ENCODE assay signal across 8 cellular contexts in the genomic region with DNA sequence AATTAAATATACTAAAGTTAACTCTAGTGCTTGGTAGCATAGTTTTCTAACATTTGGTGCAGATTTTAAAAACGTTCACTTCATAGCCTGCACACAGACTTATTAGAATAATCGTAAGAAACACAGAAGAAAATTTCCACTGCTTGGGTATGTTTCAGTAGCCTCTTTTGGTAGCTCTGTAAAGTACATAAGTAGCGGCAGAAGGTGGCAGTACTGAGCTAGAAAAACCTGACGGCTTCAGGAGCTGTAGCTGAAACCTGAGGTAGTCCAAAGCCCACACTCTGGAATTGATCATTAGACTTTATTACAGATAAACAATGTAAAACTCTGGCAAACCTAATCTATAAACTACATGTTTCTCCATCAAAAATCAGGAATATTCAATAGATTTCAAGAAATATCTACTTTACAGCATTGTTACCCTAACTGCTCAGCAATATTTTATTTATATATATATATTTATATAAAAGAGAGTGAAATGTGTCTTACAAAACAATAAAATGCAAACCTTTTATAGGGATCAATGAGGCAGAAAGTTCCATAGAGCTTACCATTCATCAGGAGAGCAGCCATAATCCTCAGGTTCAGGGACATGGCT.
DNase-seq lines count a peak whose midpoint lies in the region; ATAC-seq and TF ChIP-seq lines count a peak whose summit lies in the region.

No MANE protein-coding gene starts in this region.

- H3K27me3 Mint-ChIP-seq in nephron progenitor cell (ENCODE audit: low read depth, poor library complexity): peaks cover 3% of the 10 kb centered on the region

- H3K27ac Mint-ChIP-seq in nephron progenitor cell: no peak overlapping the region

- H3K27ac ChIP-seq in esophagus squamous epithelium: no peak overlapping the region
- peak overlapping the region; percentile 27 for H3K27ac ChIP-seq in substantia nigra (ENCODE audit: low read depth, low read length, poor library complexity, severe bottlenecking)

- ATAC-seq in GM21447 (IDR thresholded peaks at IDR 0.05; ENCODE audit: unreplicated experiment): peak; percentile 90

- H3K27me3 ChIP-seq in NT2/D1 (ENCODE audit: insufficient read depth, insufficient read length): no peaks in the 10 kb centered on the region
- H3K27me3 ChIP-seq in esophagus squamous epithelium: no peaks in the 10 kb centered on the region

- H3K4me3 Mint-ChIP-seq in nephron progenitor cell: no peak overlapping the region

- DNase-seq in DMS53 treated with DMSO at 0.1 percent for 48 hours (lab: John Stamatoyannopoulos, UW; ENCODE audit: unreplicated experiment) (peak; percentile 85), HUDEP-2 (lab: John Stamatoyannopoulos, UW; ENCODE audit: unreplicated experiment in 76 of 76) (peak in 46 of 76 experiments; percentile 1 to 68 (median 18)), NT2/D1 (ENCODE audit: low read depth, low spot score) (peak; percentile 36), activated T-cell treated with anti-CD3 and anti-CD28 coated beads for 24 hours (ENCODE audit: low read depth) (peak; percentile 52), esophagus squamous epithelium (lab: John Stamatoyannopoulos, UW) (no peak), nephron progenitor cell (peak; percentile 65), substantia nigra (lab: John Stamatoyannopoulos, UW) (peak in 38 of 49 donors; percentile 3 to 84 (median 40))

- TF ChIP-seq POLR2A in esophagus squamous epithelium (IDR thresholded peaks at IDR 0.05): no peak

- no peaks in the 10 kb centered on the region for H3K36me3 Mint-ChIP-seq in nephron progenitor cell (ENCODE audit: low read depth)

- 2 to 4% methylated on average over 4 of the region's 4 CpGs for WGBS in esophagus squamous epithelium, 2 donors

- H3K9me3 ChIP-seq in NT2/D1 (ENCODE audit: insufficient read depth, low read length) (no peaks in the 10 kb centered on the region), esophagus squamous epithelium (no peaks in the 10 kb centered on the region)

- H3K4me1 Mint-ChIP-seq in nephron progenitor cell: no peaks in the 10 kb centered on the region

- no peak overlapping the region for H3K4me3 ChIP-seq in NT2/D1 (ENCODE audit: insufficient read length, low read depth)
- H3K4me3 ChIP-seq in esophagus squamous epithelium: no peak overlapping the region

- no peaks in the 10 kb centered on the region for H3K9me3 Mint-ChIP-seq in nephron progenitor cell

- peak; percentile 60 to 70 (median 63) for TF ChIP-seq CTCF in esophagus squamous epithelium (IDR thresholded peaks at IDR 0.05)
- peak; percentile 65 for TF ChIP-seq CTCF in nephron progenitor cell (IDR thresholded peaks at IDR 0.05)

- H3K36me3 ChIP-seq in NT2/D1 (ENCODE audit: insufficient read depth, insufficient read length, low read length): no peaks in the 10 kb centered on the region
- H3K36me3 ChIP-seq in esophagus squamous epithelium: no peaks in the 10 kb centered on the region

- intact Hi-C loops in esophagus squamous epithelium (cut with DNase I): loop anchor here (5.0 kb wide), 1 partner anchor 299 kb away; no protein-coding TSS in a partner anchor

- H3K9ac ChIP-seq in NT2/D1 (ENCODE audit: insufficient read length, low read depth): no peak overlapping the region

- H3K4me1 ChIP-seq in NT2/D1 (ENCODE audit: insufficient read depth, insufficient read length) (no peaks in the 10 kb centered on the region), esophagus squamous epithelium (peaks cover 0 to 11% (median 0%) of the 10 kb centered on the region in 3 donors)
